Comparison of ENCODE assay signal across 11 cellular contexts in genomic region chr2:202221873-202222272, GRCh38. TPM values are rescaled to one million over a fixed set of nuclear protein-coding genes. Genes with fewer than 3 reads are reported as not detected.
DNase-seq lines count a peak whose midpoint lies in the region; TF ChIP-seq lines count a peak whose summit lies in the region.
"Had no signal": no experiment of that assay in that cellular context is flagged by ENCODE, and none has a peak within 500 bp of the region (broad histone marks: within the 10 kb centered on the region; RNA-seq: fewer than 3 reads in every experiment).

No MANE protein-coding gene starts in this region.

- peaks cover 3% of the 10 kb centered on the region for H3K4me1 ChIP-seq in fibroblast of lung (ENCODE audit: control insufficient read depth, extremely low read depth, insufficient read depth, low read length)
- peaks cover 9% of the 10 kb centered on the region for H3K4me1 ChIP-seq in neural progenitor cell

- peaks cover 6% of the 10 kb centered on the region for H3K4me1 Mint-ChIP-seq in activated CD4-positive, alpha-beta T cell treated with anti-CD3 and anti-CD28 coated beads, Interleukin-2, amount 10 ng/mL, durations not matched to agents 24 days and 14 days
- H3K4me1 Mint-ChIP-seq in neural progenitor cell, result peaks cover 4% of the 10 kb centered on the region

- H3K9ac ChIP-seq in fibroblast of lung (ENCODE audit: insufficient read depth, low read length) (no peak overlapping the region), neural progenitor cell (no peak overlapping the region)

- no peak overlapping the region for H3K27ac ChIP-seq in fibroblast of lung (ENCODE audit: insufficient read depth, low read length)
- peak overlapping the region; percentile 85 for H3K27ac ChIP-seq in neural progenitor cell

- no peaks in the 10 kb centered on the region for H3K27me3 Mint-ChIP-seq in activated CD4-positive, alpha-beta T cell treated with anti-CD3 and anti-CD28 coated beads, Interleukin-2, amount 10 ng/mL, durations not matched to agents 24 days and 14 days
- H3K27me3 Mint-ChIP-seq in neural progenitor cell (ENCODE audit: insufficient read depth, low read depth), result no peaks in the 10 kb centered on the region

- H3F3A ChIP-seq in neural progenitor cell (ENCODE audit: low read depth), result peaks cover 17% of the 10 kb centered on the region

- H3K4me2 ChIP-seq in fibroblast of lung (ENCODE audit: extremely low read depth, insufficient read depth, low read length), result no peak overlapping the region
- H3K4me2 ChIP-seq in neural progenitor cell, result peak overlapping the region; percentile 45

- H3K27ac Mint-ChIP-seq in activated CD4-positive, alpha-beta T cell treated with anti-CD3 and anti-CD28 coated beads, Interleukin-2, amount 10 ng/mL, durations not matched to agents 24 days and 14 days, result peak overlapping the region; percentile 38
- no peak overlapping the region for H3K27ac Mint-ChIP-seq in neural progenitor cell

- H3K36me3 Mint-ChIP-seq in activated CD4-positive, alpha-beta T cell treated with anti-CD3 and anti-CD28 coated beads, Interleukin-2, amount 10 ng/mL, durations not matched to agents 24 days and 14 days (ENCODE audit: low read depth), result peaks cover 39% of the 10 kb centered on the region
- H3K36me3 Mint-ChIP-seq in neural progenitor cell, result peaks cover 42% of the 10 kb centered on the region

- H3K79me2 ChIP-seq in fibroblast of lung (ENCODE audit: control insufficient read depth, insufficient read depth, low read length) (peaks cover 38% of the 10 kb centered on the region), neural progenitor cell (ENCODE audit: low read depth) (peaks cover 100% of the 10 kb centered on the region)

- TF ChIP-seq CTCF in fibroblast of lung (conservative IDR thresholded peaks at IDR 0.05 in 1 of 2, IDR thresholded peaks at IDR 0.05 in 1 of 2; ENCODE audit: low read depth in 1 of 2, low read length in 2 of 2), result no peak
- TF ChIP-seq CTCF in neural progenitor cell (IDR thresholded peaks at IDR 0.05), result no peak

- no peak overlapping the region for H3K4me3 Mint-ChIP-seq in activated CD4-positive, alpha-beta T cell treated with anti-CD3 and anti-CD28 coated beads, Interleukin-2, amount 10 ng/mL, durations not matched to agents 24 days and 14 days
- no peak overlapping the region for H3K4me3 Mint-ChIP-seq in neural progenitor cell

- intact Hi-C loops in activated CD4-positive, alpha-beta T cell treated with anti-CD3 and anti-CD28 coated beads, Interleukin-2, amount 10 ng/mL, durations not matched to agents 24 days and 14 days (cut with micrococcal nuclease), result no loop called here

- no peaks in the 10 kb centered on the region for H3K27me3 ChIP-seq in fibroblast of lung (ENCODE audit: control insufficient read depth, insufficient read depth, low read length)
- no peaks in the 10 kb centered on the region for H3K27me3 ChIP-seq in neural progenitor cell

- DNase-seq in activated CD4-positive, alpha-beta T cell treated with anti-CD3 and anti-CD28 coated beads, Interleukin-2, amount 10 ng/mL, durations not matched to agents 24 days and 14 days, result no peak
- DNase-seq in activated CD4-positive, alpha-beta T cell treated with anti-CD3 and anti-CD28 coated beads for 4 hours, result no peak
- DNase-seq in OCI-M1 (lab: John Stamatoyannopoulos, UW) (peak; percentile 89), fibroblast of lung (ENCODE audit: low read depth in 2 of 2) (peak; percentile 19 to 67), neural progenitor cell (ENCODE audit: low spot score) (peak; percentile 48), NCI-H146 treated with DMSO at 0.1 percent for 48 hours (lab: John Stamatoyannopoulos, UW; ENCODE audit: unreplicated experiment) (no peak), HUDEP-2 (lab: John Stamatoyannopoulos, UW; ENCODE audit: unreplicated experiment in 76 of 76) (no peak)
- no peak for DNase-seq in activated T-cell treated with anti-CD3 and anti-CD28 coated beads, Interleukin-2, amount 50 U/mL, for 1 hour
- DNase-seq: DMS79, Kasumi-1, T1000 had no signal

- H2AFZ ChIP-seq in fibroblast of lung (ENCODE audit: low read length), result no peak overlapping the region
- H2AFZ ChIP-seq in neural progenitor cell (replicated peaks), result no peak overlapping the region

- H3K9me3 ChIP-seq in fibroblast of lung (ENCODE audit: control insufficient read depth, insufficient read depth, low read depth, low read length), result no peaks in the 10 kb centered on the region
- no peaks in the 10 kb centered on the region for H3K9me3 ChIP-seq in neural progenitor cell (ENCODE audit: low read depth)

- no peaks in the 10 kb centered on the region for H3K9me3 Mint-ChIP-seq in activated CD4-positive, alpha-beta T cell treated with anti-CD3 and anti-CD28 coated beads, Interleukin-2, amount 10 ng/mL, durations not matched to agents 24 days and 14 days
- H3K9me3 Mint-ChIP-seq in neural progenitor cell, result no peaks in the 10 kb centered on the region

- H3K36me3 ChIP-seq in fibroblast of lung (ENCODE audit: control insufficient read depth, insufficient read depth, low read length) (no peaks in the 10 kb centered on the region), neural progenitor cell (peaks cover 14% of the 10 kb centered on the region)

- no peaks in the 10 kb centered on the region for H4K20me1 ChIP-seq in fibroblast of lung (ENCODE audit: control insufficient read depth, extremely low read depth, insufficient read depth, low read length)
- H4K20me1 ChIP-seq in neural progenitor cell (ENCODE audit: low read depth), result peaks cover 88% of the 10 kb centered on the region

- H3K4me3 ChIP-seq in fibroblast of lung (replicated peaks in 1 of 4; ENCODE audit: control extremely low read depth in 1 of 4, insufficient read depth in 1 of 4, low read depth in 3 of 4, low read length in 4 of 4) (no peak overlapping the region), neural progenitor cell (peak overlapping the region; percentile 0)

RNA-seq across cellular contexts. Expression of gene SUMO1, which starts 16.5 kb away (rescaled TPM):
- total RNA-seq in activated CD4-positive, alpha-beta T cell treated with anti-CD3 and anti-CD28 coated beads, Interleukin-2, amount 10 ng/mL, durations not matched to agents 24 days and 14 days, result 121 and 127 TPM in 2 replicates
- total RNA-seq in fibroblast of lung (97.3 and 107 TPM in 2 replicates), neural progenitor cell (ENCODE audit: low replicate concordance) (217 and 409 TPM in 2 replicates)
- polyA plus RNA-seq in fibroblast of lung, result 151 and 170 TPM in 2 replicates
- 150 and 164 TPM in 2 replicates for polyA plus RNA-seq in fibroblast of lung (2012)
- 4.3 and 5.2 TPM in 2 replicates for polyA minus RNA-seq in fibroblast of lung (ENCODE audit: low replicate concordance)

RNA-seq across cellular contexts. Expression of gene NOP58, which starts 43.7 kb away (rescaled TPM):
- total RNA-seq in activated CD4-positive, alpha-beta T cell treated with anti-CD3 and anti-CD28 coated beads, Interleukin-2, amount 10 ng/mL, durations not matched to agents 24 days and 14 days, result 221 and 228 TPM in 2 replicates
- total RNA-seq in fibroblast of lung, result 38.8 and 41.1 TPM in 2 replicates
- polyA plus RNA-seq in fibroblast of lung, result 47.2 and 54.7 TPM in 2 replicates
- 47.2 and 61.3 TPM in 2 replicates for polyA plus RNA-seq in fibroblast of lung (2012)
- polyA minus RNA-seq in fibroblast of lung (ENCODE audit: low replicate concordance), result 8.6 and 11.1 TPM in 2 replicates
- 99.4 and 112 TPM in 2 replicates for total RNA-seq in neural progenitor cell (ENCODE audit: low replicate concordance)

Comparison
In these comparisons a context has a peak if more than half of its experiments do, and no peak if none do; other contexts are left out.
1. DNase-seq: peak in OCI-M1 (single experiment), fibroblast of lung (2 of 2) and neural progenitor cell (single experiment); none in activated CD4-positive, alpha-beta T cell treated with anti-CD3 and anti-CD28 coated beads, Interleukin-2, amount 10 ng/mL, durations not matched to agents 24 days and 14 days (single experiment), activated CD4-positive, alpha-beta T cell treated with anti-CD3 and anti-CD28 coated beads for 4 hours (0 of 2), NCI-H146 treated with DMSO at 0.1 percent for 48 hours (single experiment), HUDEP-2 (0 of 76) and activated T-cell treated with anti-CD3 and anti-CD28 coated beads, Interleukin-2, amount 50 U/mL, for 1 hour (single experiment).